In the genomic region with DNA sequence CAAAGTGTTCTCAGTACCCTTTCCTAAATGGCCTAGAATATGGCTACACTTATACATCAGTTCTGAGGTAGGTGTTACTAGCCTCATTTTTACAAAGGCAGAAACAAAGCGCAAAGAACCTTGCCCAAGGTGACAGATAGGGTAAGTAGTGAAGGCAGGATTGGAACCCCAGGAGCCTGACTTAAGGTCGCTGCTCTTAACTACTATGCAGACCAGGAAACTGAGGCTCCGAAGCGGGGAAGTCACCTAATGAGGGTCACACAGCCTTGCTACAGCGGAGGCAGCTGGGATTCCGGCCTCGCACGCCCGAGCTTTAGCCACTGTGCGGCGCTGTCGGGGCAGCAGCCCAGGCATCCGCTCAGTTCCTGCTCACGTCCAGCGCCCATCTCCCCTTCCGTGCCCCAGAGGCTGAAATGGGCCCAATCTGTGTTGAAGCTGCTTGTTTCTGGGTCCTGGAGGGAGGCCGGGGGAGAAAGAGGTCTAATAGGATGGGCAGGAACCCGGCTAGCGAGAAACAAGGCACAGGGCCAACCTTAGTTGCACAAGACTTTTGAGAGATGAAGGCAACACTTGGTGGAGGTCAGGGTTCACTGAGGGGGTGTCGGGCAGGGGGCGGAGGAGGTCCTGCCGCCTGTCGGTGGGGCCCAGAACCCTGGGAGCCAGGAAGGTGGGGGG, we compare ENCODE assay signal across 1 cellular context.
TF ChIP-seq lines count a peak whose summit lies in the region.

No MANE protein-coding gene starts in this region.

TF ChIP-seq in HepG2, 621 proteins besides CTCF, POLR2A, EP300 and RAD21 (continued from another document):
- TF ChIP-seq ZIK1 (CRISPR knock-in tag; IDR thresholded peaks at IDR 0.05; ENCODE audit: borderline replicate concordance, low read depth) (no peak), MXD4 (CRISPR knock-in tag; IDR thresholded peaks at IDR 0.05) (no peak), TP53 (CRISPR knock-in tag; conservative IDR thresholded peaks at IDR 0.05) (no peak), PHF8 (CRISPR knock-in tag; IDR thresholded peaks at IDR 0.05) (peak; percentile 48; the same call in 1 of the 2 replicates), ZNF577 (CRISPR knock-in tag; IDR thresholded peaks at IDR 0.05; ENCODE audit: borderline replicate concordance, low read depth) (no peak), SP140L (CRISPR knock-in tag; IDR thresholded peaks at IDR 0.05; ENCODE audit: borderline replicate concordance) (no peak), KDM2A (CRISPR knock-in tag; IDR thresholded peaks at IDR 0.05; ENCODE audit: borderline replicate concordance, low read depth) (peak; percentile 78), ZNF101 (CRISPR knock-in tag; IDR thresholded peaks at IDR 0.05; ENCODE audit: borderline replicate concordance, low read depth) (no peak), SIN3A (IDR thresholded peaks at IDR 0.05; ENCODE audit: borderline replicate concordance, low read depth, low read length) (no peak), ZNF598 (CRISPR knock-in tag; IDR thresholded peaks at IDR 0.05; ENCODE audit: borderline replicate concordance) (0 out of 2 replicates have a peak, but pooled peaks have one; percentile 42), TSC22D2 (CRISPR knock-in tag; IDR thresholded peaks at IDR 0.05; ENCODE audit: borderline replicate concordance) (no peak)
- TF ChIP-seq, protein P1, sequence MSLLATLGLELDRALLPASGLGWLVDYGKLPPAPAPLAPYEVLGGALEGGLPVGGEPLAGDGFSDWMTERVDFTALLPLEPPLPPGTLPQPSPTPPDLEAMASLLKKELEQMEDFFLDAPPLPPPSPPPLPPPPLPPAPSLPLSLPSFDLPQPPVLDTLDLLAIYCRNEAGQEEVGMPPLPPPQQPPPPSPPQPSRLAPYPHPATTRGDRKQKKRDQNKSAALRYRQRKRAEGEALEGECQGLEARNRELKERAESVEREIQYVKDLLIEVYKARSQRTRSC (CRISPR knock-in tag; IDR thresholded peaks at IDR 0.05; ENCODE audit: low read depth) = no peak
- TF ChIP-seq, protein P2, sequence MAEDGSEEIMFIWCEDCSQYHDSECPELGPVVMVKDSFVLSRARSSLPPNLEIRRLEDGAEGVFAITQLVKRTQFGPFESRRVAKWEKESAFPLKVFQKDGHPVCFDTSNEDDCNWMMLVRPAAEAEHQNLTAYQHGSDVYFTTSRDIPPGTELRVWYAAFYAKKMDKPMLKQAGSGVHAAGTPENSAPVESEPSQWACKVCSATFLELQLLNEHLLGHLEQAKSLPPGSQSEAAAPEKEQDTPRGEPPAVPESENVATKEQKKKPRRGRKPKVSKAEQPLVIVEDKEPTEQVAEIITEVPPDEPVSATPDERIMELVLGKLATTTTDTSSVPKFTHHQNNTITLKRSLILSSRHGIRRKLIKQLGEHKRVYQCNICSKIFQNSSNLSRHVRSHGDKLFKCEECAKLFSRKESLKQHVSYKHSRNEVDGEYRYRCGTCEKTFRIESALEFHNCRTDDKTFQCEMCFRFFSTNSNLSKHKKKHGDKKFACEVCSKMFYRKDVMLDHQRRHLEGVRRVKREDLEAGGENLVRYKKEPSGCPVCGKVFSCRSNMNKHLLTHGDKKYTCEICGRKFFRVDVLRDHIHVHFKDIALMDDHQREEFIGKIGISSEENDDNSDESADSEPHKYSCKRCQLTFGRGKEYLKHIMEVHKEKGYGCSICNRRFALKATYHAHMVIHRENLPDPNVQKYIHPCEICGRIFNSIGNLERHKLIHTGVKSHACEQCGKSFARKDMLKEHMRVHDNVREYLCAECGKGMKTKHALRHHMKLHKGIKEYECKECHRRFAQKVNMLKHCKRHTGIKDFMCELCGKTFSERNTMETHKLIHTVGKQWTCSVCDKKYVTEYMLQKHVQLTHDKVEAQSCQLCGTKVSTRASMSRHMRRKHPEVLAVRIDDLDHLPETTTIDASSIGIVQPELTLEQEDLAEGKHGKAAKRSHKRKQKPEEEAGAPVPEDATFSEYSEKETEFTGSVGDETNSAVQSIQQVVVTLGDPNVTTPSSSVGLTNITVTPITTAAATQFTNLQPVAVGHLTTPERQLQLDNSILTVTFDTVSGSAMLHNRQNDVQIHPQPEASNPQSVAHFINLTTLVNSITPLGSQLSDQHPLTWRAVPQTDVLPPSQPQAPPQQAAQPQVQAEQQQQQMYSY (CRISPR knock-in tag; IDR thresholded peaks at IDR 0.05) = no peak
- TF ChIP-seq, protein P3, sequence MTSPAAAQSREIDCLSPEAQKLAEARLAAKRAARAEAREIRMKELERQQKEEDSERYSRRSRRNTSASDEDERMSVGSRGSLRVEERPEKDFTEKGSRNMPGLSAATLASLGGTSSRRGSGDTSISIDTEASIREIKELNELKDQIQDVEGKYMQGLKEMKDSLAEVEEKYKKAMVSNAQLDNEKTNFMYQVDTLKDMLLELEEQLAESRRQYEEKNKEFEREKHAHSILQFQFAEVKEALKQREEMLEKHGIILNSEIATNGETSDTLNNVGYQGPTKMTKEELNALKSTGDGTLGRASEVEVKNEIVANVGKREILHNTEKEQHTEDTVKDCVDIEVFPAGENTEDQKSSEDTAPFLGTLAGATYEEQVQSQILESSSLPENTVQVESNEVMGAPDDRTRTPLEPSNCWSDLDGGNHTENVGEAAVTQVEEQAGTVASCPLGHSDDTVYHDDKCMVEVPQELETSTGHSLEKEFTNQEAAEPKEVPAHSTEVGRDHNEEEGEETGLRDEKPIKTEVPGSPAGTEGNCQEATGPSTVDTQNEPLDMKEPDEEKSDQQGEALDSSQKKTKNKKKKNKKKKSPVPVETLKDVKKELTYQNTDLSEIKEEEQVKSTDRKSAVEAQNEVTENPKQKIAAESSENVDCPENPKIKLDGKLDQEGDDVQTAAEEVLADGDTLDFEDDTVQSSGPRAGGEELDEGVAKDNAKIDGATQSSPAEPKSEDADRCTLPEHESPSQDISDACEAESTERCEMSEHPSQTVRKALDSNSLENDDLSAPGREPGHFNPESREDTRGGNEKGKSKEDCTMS (CRISPR knock-in tag; conservative IDR thresholded peaks at IDR 0.05) = no peak
